In the genomic region with DNA sequence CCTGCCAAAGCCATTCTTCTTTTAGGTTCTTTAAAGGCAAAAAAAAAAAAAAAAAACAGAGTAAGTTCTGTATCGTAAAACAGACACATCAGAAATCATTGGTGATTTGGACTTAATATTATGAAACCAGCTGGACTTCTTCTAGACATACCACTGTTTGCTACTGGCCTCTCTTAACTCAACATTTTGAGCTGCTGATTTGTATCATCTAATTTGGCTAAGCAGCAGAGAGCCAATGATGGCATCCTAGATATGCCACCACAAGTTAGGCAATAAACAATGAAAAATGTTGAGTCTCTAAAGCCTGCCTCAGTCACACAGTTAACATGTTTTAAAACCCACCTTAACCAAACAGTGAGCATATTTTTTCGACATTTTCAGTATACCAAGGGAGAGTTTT, we compare ENCODE assay signal across 5 cellular contexts.
"Had no signal": no experiment of that assay in that cellular context is flagged by ENCODE, and none has a peak within 500 bp of the region (broad histone marks: within the 10 kb centered on the region; RNA-seq: fewer than 3 reads in every experiment).

No MANE protein-coding gene starts in this region.

- H3K4me2 ChIP-seq: GM23338 had no signal

- H3K27ac Mint-ChIP-seq: GM23338, H9 had no signal

- H3K9me3 Mint-ChIP-seq: GM23338, H9 had no signal

- H3K4me3 Mint-ChIP-seq: GM23338, H9 had no signal

- H2AFZ ChIP-seq: GM23338 had no signal

- DNase-seq: H9, HCEC 1CT, IMR-90 had no signal

- H3K4me3 ChIP-seq: GM23338, K562 had no signal
